ENCODE assay signal across 8 cellular contexts in genomic region chrY:19744381-19745378, GRCh38. TPM values are rescaled to one million over a fixed set of nuclear protein-coding genes. Genes with fewer than 3 reads are reported as not detected.
DNase-seq lines count a peak whose midpoint lies in the region; ATAC-seq and TF ChIP-seq lines count a peak whose summit lies in the region.

TSS of gene KDM5D (minus strand) at chrY:19744726. CDS start at chrY:19744534, 192 bp downstream.

- no peaks in the 10 kb centered on the region for H3K9me2 ChIP-seq in OCI-LY1 (ENCODE audit: low read depth, low read length)

- peak within 1 kb of the TSS; percentile 93 for H3K9ac ChIP-seq in OCI-LY1 (ENCODE audit: low read length)

- H3K9me3 ChIP-seq in OCI-LY1 (ENCODE audit: low read length): no peaks in the 10 kb centered on the region

- H4K20me1 ChIP-seq in OCI-LY1 (ENCODE audit: insufficient read depth, low read length): no peaks in the 10 kb centered on the region

- H3K79me2 ChIP-seq in ACC112 (ENCODE audit: control insufficient read depth, insufficient read depth, low read length, unreplicated experiment) (peaks cover 16% of the 10 kb centered on the region), OCI-LY1 (ENCODE audit: insufficient read depth, low read length) (peaks cover 7% of the 10 kb centered on the region; the same call in 1 of the 2 replicates)

- H3K27me3 ChIP-seq in ACC112 (ENCODE audit: insufficient read depth, low read length) (no peaks in the 10 kb centered on the region), OCI-LY1 (ENCODE audit: insufficient read depth, low read length) (no peaks in the 10 kb centered on the region)

- H3K27ac ChIP-seq in ACC112 (ENCODE audit: low read depth, low read length): peak within 1 kb of the TSS; percentile 93
- peak within 1 kb of the TSS; percentile 90 for H3K27ac ChIP-seq in OCI-LY1 (ENCODE audit: low read depth, low read length, poor library complexity, severe bottlenecking)
- H3K27ac ChIP-seq in caudate nucleus (ENCODE audit: low read depth, low read length): no peak within 1 kb of the TSS

- TF ChIP-seq CTCF in OCI-LY1 (IDR thresholded peaks at IDR 0.05; ENCODE audit: low read length): no peak

- H2AFZ ChIP-seq in ACC112 (ENCODE audit: low read length, unreplicated experiment) (peak within 1 kb of the TSS; percentile 87), OCI-LY1 (ENCODE audit: low read length) (peak within 1 kb of the TSS; percentile 41)

- H3K4me2 ChIP-seq in OCI-LY1 (ENCODE audit: low read length): peak within 1 kb of the TSS; percentile 72

- DNase-seq in HCEC 1CT (peak; percentile 61), caudate nucleus (lab: John Stamatoyannopoulos, UW) (peak in 33 of 61 donors; percentile 1 to 72 (median 24)), myocyte (ENCODE audit: low read depth) (peak; percentile 76)

- H3K36me3 ChIP-seq in ACC112 (ENCODE audit: insufficient read depth, low read length) (peaks cover 10% of the 10 kb centered on the region; the same call in 1 of the 2 replicates), OCI-LY1 (ENCODE audit: insufficient read depth, low read length) (peaks cover 35% of the 10 kb centered on the region)

- H3K4me1 ChIP-seq in ACC112 (ENCODE audit: control insufficient read depth, insufficient read depth, low read length, unreplicated experiment) (no peaks in the 10 kb centered on the region), OCI-LY1 (ENCODE audit: insufficient read depth, low read length, severe bottlenecking) (peaks cover 22% of the 10 kb centered on the region)

- H3K4me3 ChIP-seq in ACC112 (ENCODE audit: low read depth, low read length): peak within 1 kb of the TSS; percentile 92
- H3K4me3 ChIP-seq in OCI-LY1 (ENCODE audit: low read depth, low read length, poor library complexity, severe bottlenecking): peak within 1 kb of the TSS; percentile 87

- H3F3A ChIP-seq in OCI-LY1 (ENCODE audit: insufficient read depth, low read length): no peaks in the 10 kb centered on the region

- no peak for ATAC-seq in GM21723 (IDR thresholded peaks at IDR 0.05; ENCODE audit: unreplicated experiment)
- ATAC-seq in HG03354 (IDR thresholded peaks at IDR 0.05; ENCODE audit: poor library complexity, severe bottlenecking, unreplicated experiment): no peak
- ATAC-seq in GM21360 (IDR thresholded peaks at IDR 0.05; ENCODE audit: unreplicated experiment): no peak

RNA-seq across cellular contexts. Expression of gene KDM5D, which starts in this region (rescaled TPM):
- total RNA-seq in myocyte: 45.7 and 52.9 TPM in 2 replicates
- 29.4 TPM for polyA plus RNA-seq in myocyte (2012)

Comparison
In these comparisons a context has a peak if more than half of its experiments do, and no peak if none do; other contexts are left out.
1. DNase-seq: peak in every context shown above with its lines; median percentile 76 in myocyte; 61 in HCEC 1CT; 24 in caudate nucleus.